19 cellular contexts compared by ENCODE assay signal in the genomic region with DNA sequence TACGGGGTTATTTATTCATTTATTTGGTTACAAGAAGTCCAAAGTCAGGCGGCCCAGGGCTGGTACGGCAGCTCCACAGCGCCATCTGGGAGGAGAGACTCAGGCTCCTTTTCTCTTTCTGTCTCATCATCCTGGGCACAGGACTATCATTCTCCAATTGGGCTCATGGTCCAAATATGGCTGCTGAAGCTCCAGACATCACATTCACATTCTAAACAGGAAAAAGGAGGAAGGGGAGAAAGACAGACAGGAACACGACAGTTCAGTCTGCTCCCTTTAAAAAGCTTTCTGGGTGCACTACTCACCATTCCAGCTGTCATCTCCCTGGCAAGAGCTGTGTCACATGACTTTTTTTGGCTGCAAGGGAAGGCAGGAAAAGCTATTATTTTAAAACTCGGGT.
DNase-seq lines count a peak whose midpoint lies in the region; ATAC-seq, FAIRE-seq and TF ChIP-seq lines count a peak whose summit lies in the region.
"Had no signal": no experiment of that assay in that cellular context is flagged by ENCODE, and none has a peak within 500 bp of the region (broad histone marks: within the 10 kb centered on the region; RNA-seq: fewer than 3 reads in every experiment).

No MANE protein-coding gene starts in this region.

- no peak overlapping the region for H3K4me2 ChIP-seq in Karpas-422 (ENCODE audit: low read depth, low read length, poor library complexity, severe bottlenecking)
- H3K4me2 ChIP-seq: BLaER1 treated with 17β-estradiol and CSF1 and Interleukin-3, amounts not matched to agents 10 nM and 100 nM had no signal

- H3K9me3 Mint-ChIP-seq in activated T-helper 1 cell treated with anti-CD3 and anti-CD28 coated beads, Interleukin-12 subunit alpha, Interleukin-12 subunit beta, Interleukin-2, Interleukin-4 antibody, amounts not matched to agents 30 ng/mL and 10 ng/mL and 1 ng/mL, durations not matched to agents 14 hours and 24 hours and 36 hours, result peaks cover 32% of the 10 kb centered on the region
- H3K9me3 Mint-ChIP-seq in progenitor cell of endocrine pancreas (ENCODE audit: low read depth), result peaks cover 10% of the 10 kb centered on the region

- no peak overlapping the region for H3K27ac ChIP-seq in C4-2B
- H3K27ac ChIP-seq in Karpas-422 (ENCODE audit: low read length), result no peak overlapping the region
- H3K27ac ChIP-seq in body of pancreas, result no peak overlapping the region
- no peak overlapping the region for H3K27ac ChIP-seq in lower lobe of right lung
- H3K27ac ChIP-seq in kidney (ENCODE audit: low read depth in 2 of 2, low read length in 2 of 2), result no peak overlapping the region
- H3K27ac ChIP-seq: BLaER1 treated with 17β-estradiol and CSF1 and Interleukin-3, amounts not matched to agents 10 nM and 100 nM; HL-60; RWPE1 had no signal

- no peaks in the 10 kb centered on the region for H3K9me2 ChIP-seq in Karpas-422 (replicated peaks; ENCODE audit: insufficient read depth, low read length)

- H3K4me3 ChIP-seq in Karpas-422 (ENCODE audit: low read length), result no peak overlapping the region
- no peak overlapping the region for H3K4me3 ChIP-seq in body of pancreas
- H3K4me3 ChIP-seq in lower lobe of right lung, result no peak overlapping the region
- H3K4me3 ChIP-seq in kidney (ENCODE audit: low read length in 2 of 2), result no peak overlapping the region
- H3K4me3 ChIP-seq: BLaER1 treated with 17β-estradiol and CSF1 and Interleukin-3, amounts not matched to agents 10 nM and 100 nM had no signal

- peaks cover 6% of the 10 kb centered on the region; the same call in 1 of the 2 replicates for H3K4me1 ChIP-seq in Karpas-422 (ENCODE audit: low read length)
- H3K4me1 ChIP-seq in body of pancreas, result peaks cover 9% of the 10 kb centered on the region
- H3K4me1 ChIP-seq in lower lobe of right lung, result no peaks in the 10 kb centered on the region
- no peaks in the 10 kb centered on the region for H3K4me1 ChIP-seq in kidney (ENCODE audit: control insufficient read depth in 1 of 2, insufficient read depth in 1 of 2, low read depth in 1 of 2, low read length in 2 of 2)

- peak; percentile 31 for TF ChIP-seq CTCF in C4-2B (conservative IDR thresholded peaks at IDR 0.05)
- peak in 4 of 7 experiments; percentile 11 to 35 (median 20) for TF ChIP-seq CTCF in body of pancreas (IDR thresholded peaks at IDR 0.05)
- TF ChIP-seq CTCF in lower lobe of right lung (IDR thresholded peaks at IDR 0.05), result peak; percentile 8
- no peak for TF ChIP-seq CTCF in kidney (IDR thresholded peaks at IDR 0.05; ENCODE audit: borderline replicate concordance, extremely low read depth, insufficient read depth)
- TF ChIP-seq CTCF in progenitor cell of endocrine pancreas (IDR thresholded peaks at IDR 0.05; ENCODE audit: unreplicated experiment), result no peak

- H2AFZ ChIP-seq in Karpas-422 (ENCODE audit: low read length), result no peak overlapping the region

- no peaks in the 10 kb centered on the region for H3K36me3 ChIP-seq in Karpas-422 (ENCODE audit: insufficient read depth, low read length)
- no peaks in the 10 kb centered on the region for H3K36me3 ChIP-seq in body of pancreas (replicated peaks in 1 of 2; ENCODE audit: insufficient read depth in 1 of 2, low read depth in 2 of 2)
- no peaks in the 10 kb centered on the region for H3K36me3 ChIP-seq in lower lobe of right lung
- H3K36me3 ChIP-seq in kidney (ENCODE audit: control insufficient read depth in 1 of 2, insufficient read depth in 2 of 2, low read length in 2 of 2), result no peaks in the 10 kb centered on the region
- H3K36me3 ChIP-seq: BLaER1 treated with 17β-estradiol and CSF1 and Interleukin-3, amounts not matched to agents 10 nM and 100 nM had no signal

- 41 to 53% methylated on average over 6 of the region's 6 CpGs for WGBS in body of pancreas, 2 donors

- no peak for TF ChIP-seq POLR2A in body of pancreas (IDR thresholded peaks at IDR 0.05)

- DNase-seq in Karpas-422, result peak; percentile 74
- peak in 2 of 4 donors; percentile 15 to 36 for DNase-seq in body of pancreas
- DNase-seq in lower lobe of right lung, result no peak
- DNase-seq in kidney, result no peak
- DNase-seq in activated T-helper 1 cell treated with anti-CD3 and anti-CD28 coated beads, Interleukin-12 subunit alpha, Interleukin-12 subunit beta, Interleukin-2, Interleukin-4 antibody, amounts not matched to agents 30 ng/mL and 10 ng/mL and 1 ng/mL, durations not matched to agents 14 hours and 24 hours and 36 hours (ENCODE audit: low spot score), result no peak
- no peak for DNase-seq in progenitor cell of endocrine pancreas (ENCODE audit: low spot score, unreplicated experiment)
- DNase-seq: activated CD8-positive, alpha-beta T cell treated with anti-CD3 and anti-CD28 coated beads for 36 hours; activated gamma-delta T cell treated with Interleukin-2 at 50 U/mL for 16 hours; cerebellar nuclear complex; MV-4-11; NCI-H345; stimulated activated CD4-positive, alpha-beta T cell treated with anti-CD3 and anti-CD28 coated beads, Interleukin-2, amount 100 ng/mL, for 24 hours; T-helper 9 cell had no signal

- no peak overlapping the region for H3K27ac Mint-ChIP-seq in activated T-helper 1 cell treated with anti-CD3 and anti-CD28 coated beads, Interleukin-12 subunit alpha, Interleukin-12 subunit beta, Interleukin-2, Interleukin-4 antibody, amounts not matched to agents 30 ng/mL and 10 ng/mL and 1 ng/mL, durations not matched to agents 14 hours and 24 hours and 36 hours
- H3K27ac Mint-ChIP-seq in progenitor cell of endocrine pancreas, result no peak overlapping the region
- H3K27ac Mint-ChIP-seq: activated CD8-positive, alpha-beta T cell treated with anti-CD3 and anti-CD28 coated beads for 36 hours; stimulated activated effector memory CD8-positive, alpha-beta T cell treated with anti-CD3 and anti-CD28 coated beads, Interleukin-12 subunit alpha, Interleukin-12 subunit beta, amount 100 ng/mL, for 72 hours had no signal

- H3K4me1 Mint-ChIP-seq in activated T-helper 1 cell treated with anti-CD3 and anti-CD28 coated beads, Interleukin-12 subunit alpha, Interleukin-12 subunit beta, Interleukin-2, Interleukin-4 antibody, amounts not matched to agents 30 ng/mL and 10 ng/mL and 1 ng/mL, durations not matched to agents 14 hours and 24 hours and 36 hours (ENCODE audit: low read depth), result no peaks in the 10 kb centered on the region
- peaks cover 5% of the 10 kb centered on the region for H3K4me1 Mint-ChIP-seq in progenitor cell of endocrine pancreas (ENCODE audit: low read depth)
- H3K4me1 Mint-ChIP-seq: stimulated activated effector memory CD8-positive, alpha-beta T cell treated with anti-CD3 and anti-CD28 coated beads, Interleukin-12 subunit alpha, Interleukin-12 subunit beta, amount 100 ng/mL, for 72 hours had no signal

- H3K27me3 ChIP-seq in Karpas-422 (ENCODE audit: low read length) (0 out of 2 replicates have a peak, but pooled peaks cover 2% of the 10 kb centered on the region), body of pancreas (no peaks in the 10 kb centered on the region), lower lobe of right lung (ENCODE audit: low read depth) (no peaks in the 10 kb centered on the region)
- H3K27me3 ChIP-seq: BLaER1 treated with 17β-estradiol and CSF1 and Interleukin-3, amounts not matched to agents 10 nM and 100 nM had no signal

- H3K36me3 Mint-ChIP-seq in activated T-helper 1 cell treated with anti-CD3 and anti-CD28 coated beads, Interleukin-12 subunit alpha, Interleukin-12 subunit beta, Interleukin-2, Interleukin-4 antibody, amounts not matched to agents 30 ng/mL and 10 ng/mL and 1 ng/mL, durations not matched to agents 14 hours and 24 hours and 36 hours (ENCODE audit: low read depth), result no peaks in the 10 kb centered on the region
- H3K36me3 Mint-ChIP-seq in progenitor cell of endocrine pancreas (ENCODE audit: insufficient read depth), result no peaks in the 10 kb centered on the region
- H3K36me3 Mint-ChIP-seq: stimulated activated effector memory CD8-positive, alpha-beta T cell treated with anti-CD3 and anti-CD28 coated beads, Interleukin-12 subunit alpha, Interleukin-12 subunit beta, amount 100 ng/mL, for 72 hours had no signal

- ATAC-seq in body of pancreas, result no peak
- ATAC-seq in lower lobe of right lung, result no peak
- no peak for ATAC-seq in HG03135 (IDR thresholded peaks at IDR 0.05; ENCODE audit: unreplicated experiment)
- ATAC-seq: activated CD8-positive, alpha-beta T cell treated with anti-CD3 and anti-CD28 coated beads for 36 hours; stimulated activated effector memory CD8-positive, alpha-beta T cell treated with anti-CD3 and anti-CD28 coated beads, Interleukin-12 subunit alpha, Interleukin-12 subunit beta, amount 100 ng/mL, for 72 hours had no signal

- intact Hi-C loops in body of pancreas (cut with DNase I), result loop anchor here (10.0 kb wide), 1 partner anchor 245 kb away; no protein-coding TSS in a partner anchor
- intact Hi-C loops in lower lobe of right lung (cut with DNase I), result no loop called here
- intact Hi-C loops in kidney (cut with DNase I), result no loop called here
- intact Hi-C loops in activated T-helper 1 cell treated with anti-CD3 and anti-CD28 coated beads, Interleukin-12 subunit alpha, Interleukin-12 subunit beta, Interleukin-2, Interleukin-4 antibody, amounts not matched to agents 30 ng/mL and 10 ng/mL and 1 ng/mL, durations not matched to agents 14 hours and 24 hours and 36 hours (cut with micrococcal nuclease), result no loop called here

- H3K9me3 ChIP-seq in Karpas-422 (ENCODE audit: low read length) (no peaks in the 10 kb centered on the region), body of pancreas (no peaks in the 10 kb centered on the region), lower lobe of right lung (no peaks in the 10 kb centered on the region), kidney (ENCODE audit: control insufficient read depth in 1 of 2, low read length in 2 of 2) (no peaks in the 10 kb centered on the region)

- H3K4me3 Mint-ChIP-seq in activated T-helper 1 cell treated with anti-CD3 and anti-CD28 coated beads, Interleukin-12 subunit alpha, Interleukin-12 subunit beta, Interleukin-2, Interleukin-4 antibody, amounts not matched to agents 30 ng/mL and 10 ng/mL and 1 ng/mL, durations not matched to agents 14 hours and 24 hours and 36 hours, result no peak overlapping the region
- no peak overlapping the region for H3K4me3 Mint-ChIP-seq in progenitor cell of endocrine pancreas (ENCODE audit: low read depth)
- H3K4me3 Mint-ChIP-seq: activated CD8-positive, alpha-beta T cell treated with anti-CD3 and anti-CD28 coated beads for 36 hours; stimulated activated effector memory CD8-positive, alpha-beta T cell treated with anti-CD3 and anti-CD28 coated beads, Interleukin-12 subunit alpha, Interleukin-12 subunit beta, amount 100 ng/mL, for 72 hours had no signal

- no peaks in the 10 kb centered on the region for H4K20me1 ChIP-seq in Karpas-422 (ENCODE audit: insufficient read depth, low read depth, low read length)
- H4K20me1 ChIP-seq: BLaER1 treated with 17β-estradiol and CSF1 and Interleukin-3, amounts not matched to agents 10 nM and 100 nM had no signal

- no peak overlapping the region for H3K9ac ChIP-seq in Karpas-422 (ENCODE audit: low read length)
- H3K9ac ChIP-seq in kidney (ENCODE audit: low read length in 2 of 2), result no peak overlapping the region
- H3K9ac ChIP-seq: BLaER1 treated with 17β-estradiol and CSF1 and Interleukin-3, amounts not matched to agents 10 nM and 100 nM had no signal

- no peaks in the 10 kb centered on the region for H3K27me3 Mint-ChIP-seq in activated T-helper 1 cell treated with anti-CD3 and anti-CD28 coated beads, Interleukin-12 subunit alpha, Interleukin-12 subunit beta, Interleukin-2, Interleukin-4 antibody, amounts not matched to agents 30 ng/mL and 10 ng/mL and 1 ng/mL, durations not matched to agents 14 hours and 24 hours and 36 hours (ENCODE audit: insufficient read depth)
- H3K27me3 Mint-ChIP-seq in progenitor cell of endocrine pancreas, result peaks cover 2% of the 10 kb centered on the region

- H3K79me2 ChIP-seq in Karpas-422 (ENCODE audit: low read length), result no peaks in the 10 kb centered on the region

- FAIRE-seq in kidney (lab: Jason Lieb, UNC), result no peak

Comparison
In these comparisons a context has a peak if more than half of its experiments do, and no peak if none do; other contexts are left out.
1. CTCF ChIP-seq: peak in C4-2B (single experiment), body of pancreas (4 of 7) and lower lobe of right lung (single experiment); none in kidney (single experiment) and progenitor cell of endocrine pancreas (single experiment).